In genomic region chr13:41563501-41564001, GRCh38 we compare ENCODE assay signal across 13 cellular contexts.
DNase-seq lines count a peak whose midpoint lies in the region; TF ChIP-seq lines count a peak whose summit lies in the region.
"Had no signal": no experiment of that assay in that cellular context is flagged by ENCODE, and none has a peak within 500 bp of the region (broad histone marks: within the 10 kb centered on the region; RNA-seq: fewer than 3 reads in every experiment).

No MANE protein-coding gene starts in this region.

- no peak for TF ChIP-seq CTCF in GM13977 (IDR thresholded peaks at IDR 0.05; ENCODE audit: extremely low read depth, insufficient read depth, missing control alignments)

- in situ Hi-C loops in GM13977 (cut with MboI; ENCODE audit: low pct_unique_long_range_greater_than_20kb, low sequenced_read_pairs, unreplicated experiment): no loop called here

- DNase-seq in HT-29 (ENCODE audit: low spot score): peak; percentile 61
- DNase-seq in astrocyte of the hippocampus (ENCODE audit: low read depth, low spot score): peak; percentile 89
- DNase-seq in foreskin melanocyte: peak; percentile 85
- DNase-seq in pulmonary artery endothelial cell (ENCODE audit: low read depth, low spot score): peak; percentile 56
- DNase-seq in hepatic stellate cell (ENCODE audit: low spot score): no peak
- DNase-seq in NCI-H748 treated with DMSO at 0.1 percent for 48 hours (lab: John Stamatoyannopoulos, UW): no peak
- DNase-seq in stimulated activated CD4-positive, alpha-beta T cell treated with anti-CD3 and anti-CD28 coated beads, Interleukin-12 subunit alpha, Interleukin-12 subunit beta, amount 100 ng/mL, for 4 hours: no peak
- DNase-seq in GM13977 (ENCODE audit: low spot score): no peak
- DNase-seq: activated T-cell treated with anti-CD3 and anti-CD28 coated beads for 4 hours, kidney glomerular epithelial cell, NCI-H1105, pancreas, SJCRH30 had no signal

Comparison
In these comparisons a context has a peak if more than half of its experiments do, and no peak if none do; other contexts are left out.
1. DNase-seq: peak in HT-29 (single experiment), astrocyte of the hippocampus (single experiment), foreskin melanocyte (single experiment) and pulmonary artery endothelial cell (single experiment); none in hepatic stellate cell (single experiment), NCI-H748 treated with DMSO at 0.1 percent for 48 hours (single experiment), stimulated activated CD4-positive, alpha-beta T cell treated with anti-CD3 and anti-CD28 coated beads, Interleukin-12 subunit alpha, Interleukin-12 subunit beta, amount 100 ng/mL, for 4 hours (single experiment) and GM13977 (single experiment).